In the genomic region with DNA sequence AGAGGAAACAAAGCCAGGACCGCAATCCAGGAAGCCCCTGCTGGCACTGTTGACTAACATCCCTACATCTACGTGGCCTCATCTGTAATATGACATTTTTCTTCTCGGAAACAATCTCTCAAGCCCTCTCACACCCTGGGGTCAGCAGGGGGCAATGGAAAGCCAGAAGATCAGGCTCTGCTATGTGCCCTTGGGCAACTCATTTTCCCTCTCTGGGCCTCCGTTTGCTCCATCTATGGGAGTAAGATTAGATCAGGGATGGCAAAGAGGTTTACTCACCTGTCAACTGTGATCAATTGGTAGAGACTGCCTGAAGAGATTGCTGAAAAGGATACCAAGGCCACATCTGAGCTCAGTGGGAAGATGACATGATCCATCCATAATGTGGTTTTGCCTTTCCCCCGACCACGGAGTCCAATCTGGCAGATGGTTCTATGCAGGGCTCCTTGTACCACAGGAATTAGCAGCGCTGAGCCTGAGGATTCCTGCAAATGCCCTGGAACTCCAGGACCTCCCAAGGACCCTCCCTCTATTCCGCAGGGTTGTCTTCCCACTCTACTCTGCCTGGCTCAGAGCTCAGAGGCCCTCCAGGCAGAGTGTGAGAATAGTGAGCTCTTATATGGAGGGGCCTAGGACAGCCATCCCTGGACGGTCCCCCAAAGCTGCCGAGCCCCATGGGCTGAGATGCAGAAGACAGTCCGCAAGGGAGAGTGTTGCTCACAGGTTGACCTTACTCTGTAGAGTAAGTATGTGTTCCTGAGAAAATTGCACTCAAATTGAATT, we compare ENCODE assay signal across 18 cellular contexts.
DNase-seq lines count a peak whose midpoint lies in the region; ATAC-seq and TF ChIP-seq lines count a peak whose summit lies in the region.
"Had no signal": no experiment of that assay in that cellular context is flagged by ENCODE, and none has a peak within 500 bp of the region (broad histone marks: within the 10 kb centered on the region; RNA-seq: fewer than 3 reads in every experiment).

No MANE protein-coding gene starts in this region.

- H4K20me1 ChIP-seq in smooth muscle cell (ENCODE audit: low read depth), result no peaks in the 10 kb centered on the region

- H3K4me2 ChIP-seq in trophoblast cell (ENCODE audit: low read length) (no peak overlapping the region), smooth muscle cell (no peak overlapping the region)

- no peak overlapping the region for H3K4me3 Mint-ChIP-seq in endodermal cell
- H3K4me3 Mint-ChIP-seq: B cell; CD4-positive, alpha-beta T cell had no signal

- no peak overlapping the region for H3K9ac ChIP-seq in endodermal cell (ENCODE audit: extremely low read depth, low read length, poor library complexity, severe bottlenecking)
- H3K9ac ChIP-seq in trophoblast cell (ENCODE audit: low read length), result no peak overlapping the region
- no peak overlapping the region for H3K9ac ChIP-seq in smooth muscle cell (ENCODE audit: low read depth)
- H3K9ac ChIP-seq: GM23248 had no signal

- no peaks in the 10 kb centered on the region for H3K79me1 ChIP-seq in trophoblast cell (ENCODE audit: low read length)

- H4K12ac ChIP-seq in trophoblast cell (ENCODE audit: low read depth, low read length), result no peak overlapping the region

- no peak overlapping the region for H2AK5ac ChIP-seq in trophoblast cell (ENCODE audit: low read length)

- H3K4me1 ChIP-seq in endodermal cell (ENCODE audit: control insufficient read depth, insufficient read depth, low read length) (no peaks in the 10 kb centered on the region), trophoblast cell (ENCODE audit: control insufficient read depth in 1 of 2, insufficient read depth in 2 of 2, low read length in 2 of 2) (peaks cover 6 to 8% of the 10 kb centered on the region in 2 experiments), aorta (ENCODE audit: control insufficient read depth in 1 of 2, insufficient read depth in 2 of 2, low read length in 2 of 2) (no peaks in the 10 kb centered on the region), smooth muscle cell (ENCODE audit: low read depth) (peaks cover 5% of the 10 kb centered on the region)

- H3F3A ChIP-seq in smooth muscle cell (ENCODE audit: low read depth), result no peaks in the 10 kb centered on the region

- H3K23ac ChIP-seq in trophoblast cell (ENCODE audit: low read length), result no peak overlapping the region

- intact Hi-C loops in aorta (cut with DNase I), result no loop called here

- H4K91ac ChIP-seq in trophoblast cell (ENCODE audit: low read depth, low read length), result no peak overlapping the region

- no peak overlapping the region for H3K18ac ChIP-seq in trophoblast cell (ENCODE audit: low read length)

- no peak overlapping the region for H4K8ac ChIP-seq in trophoblast cell (ENCODE audit: low read depth, low read length)

- peaks cover 8% of the 10 kb centered on the region for H3K27me3 Mint-ChIP-seq in endodermal cell (ENCODE audit: insufficient read depth)

- H3K4me3 ChIP-seq in endodermal cell (ENCODE audit: low read length), result no peak overlapping the region
- H3K4me3 ChIP-seq in trophoblast cell (ENCODE audit: low read depth, low read length), result no peak overlapping the region
- H3K4me3 ChIP-seq in aorta (ENCODE audit: low read length in 2 of 2), result no peak overlapping the region
- no peak overlapping the region for H3K4me3 ChIP-seq in smooth muscle cell
- H3K4me3 ChIP-seq: GM12878, GM23248 had no signal

- H3K27ac Mint-ChIP-seq in endodermal cell, result no peak overlapping the region
- H3K27ac Mint-ChIP-seq: B cell; CD4-positive, alpha-beta T cell had no signal

- H2BK12ac ChIP-seq in trophoblast cell (ENCODE audit: low read length), result no peak overlapping the region

- peak; percentile 15 for DNase-seq in NCI-H146 (lab: John Stamatoyannopoulos, UW)
- DNase-seq in NCI-H146 treated with DMSO at 0.1 percent for 48 hours (lab: John Stamatoyannopoulos, UW; ENCODE audit: unreplicated experiment), result no peak
- DNase-seq in endodermal cell, result peak; percentile 22
- DNase-seq in trophoblast cell, result peak; percentile 71 to 78
- DNase-seq in aorta, result no peak
- DNase-seq in smooth muscle cell (lab: John Stamatoyannopoulos, UW; ENCODE audit: unreplicated experiment), result no peak
- no peak for DNase-seq in GM19238 (ENCODE audit: insufficient read length, low spot score)
- DNase-seq: 8988T; C1 segment of cervical spinal cord; Calu3; CD4-positive, alpha-beta T cell; DMS 273 treated with DMSO at 0.1 percent for 48 hours; GM23248; H7 had no signal

- no peaks in the 10 kb centered on the region for H3K9me3 ChIP-seq in endodermal cell (ENCODE audit: control insufficient read depth, low read length)
- H3K9me3 ChIP-seq in trophoblast cell (ENCODE audit: insufficient read depth, low read depth, low read length), result no peaks in the 10 kb centered on the region
- H3K9me3 ChIP-seq in aorta (ENCODE audit: control insufficient read depth, low read length), result no peaks in the 10 kb centered on the region
- H3K9me3 ChIP-seq in smooth muscle cell (replicated peaks; ENCODE audit: low read depth), result no peaks in the 10 kb centered on the region

- no peak overlapping the region for H2BK5ac ChIP-seq in trophoblast cell (ENCODE audit: low read depth, low read length, poor library complexity)

- ATAC-seq in aorta (ENCODE audit: low FRiP score), result peak; percentile 26
- ATAC-seq in HG02623 (IDR thresholded peaks at IDR 0.05; ENCODE audit: unreplicated experiment), result no peak
- ATAC-seq: GM12878, HepG2 had no signal

- no peak overlapping the region for H2BK120ac ChIP-seq in trophoblast cell (ENCODE audit: insufficient read depth, low read length, poor library complexity)

- no peaks in the 10 kb centered on the region for H3K27me3 ChIP-seq in endodermal cell (ENCODE audit: control insufficient read depth, insufficient read depth, low read length, poor library complexity, severe bottlenecking)
- H3K27me3 ChIP-seq in trophoblast cell (ENCODE audit: insufficient read depth, low read length), result no peaks in the 10 kb centered on the region
- H3K27me3 ChIP-seq in aorta (ENCODE audit: control insufficient read depth in 1 of 2, insufficient read depth in 2 of 2, low read length in 1 of 2), result no peaks in the 10 kb centered on the region
- peaks cover 27% of the 10 kb centered on the region for H3K27me3 ChIP-seq in smooth muscle cell (ENCODE audit: low read depth)

- H3K79me2 ChIP-seq in trophoblast cell (ENCODE audit: control insufficient read depth, insufficient read depth, low read length, poor library complexity), result no peaks in the 10 kb centered on the region
- no peaks in the 10 kb centered on the region for H3K79me2 ChIP-seq in smooth muscle cell (ENCODE audit: low read depth)

- no peak overlapping the region for H3K4ac ChIP-seq in trophoblast cell (ENCODE audit: low read depth, low read length)

- H3K27ac ChIP-seq in endodermal cell (ENCODE audit: low read depth, low read length) (no peak overlapping the region), trophoblast cell (ENCODE audit: low read depth, low read length) (no peak overlapping the region), aorta (ENCODE audit: low read depth in 1 of 2, low read length in 2 of 2) (no peak overlapping the region), smooth muscle cell (ENCODE audit: low read depth) (no peak overlapping the region)
- H3K27ac ChIP-seq: GM23248 had no signal

- H3K4me1 Mint-ChIP-seq in endodermal cell, result peaks cover 6% of the 10 kb centered on the region
- H3K4me1 Mint-ChIP-seq: B cell had no signal

- H2AFZ ChIP-seq in trophoblast cell (ENCODE audit: insufficient read depth, low read length, poor library complexity) (no peak overlapping the region), smooth muscle cell (ENCODE audit: low read depth) (no peak overlapping the region)
- H2AFZ ChIP-seq: GM23248 had no signal

- 82 to 88% methylated on average over 9 to 11 of the region's 11 CpGs for WGBS in endodermal cell (ENCODE audit: insufficient coverage in 1 of 2, insufficient read length in 1 of 2), 2 experiments
- no CpG with 5 or more reads among the region's 11 CpGs for WGBS in trophoblast cell (ENCODE audit: extremely low coverage, insufficient coverage, insufficient read length)
- WGBS in aorta, 2 donors, result 84 to 89% methylated on average over 11 of the region's 11 CpGs
- WGBS in smooth muscle cell (ENCODE audit: low lambda C conversion rate), result 66% methylated on average over 11 of the region's 11 CpGs

- H3K36me3 ChIP-seq in endodermal cell (ENCODE audit: control insufficient read depth, insufficient read depth, low read length) (no peaks in the 10 kb centered on the region), trophoblast cell (ENCODE audit: control insufficient read depth in 1 of 2, insufficient read depth in 2 of 2, low read length in 2 of 2) (no peaks in the 10 kb centered on the region), aorta (ENCODE audit: control insufficient read depth in 1 of 2, insufficient read depth in 2 of 2, low read length in 1 of 2) (no peaks in the 10 kb centered on the region), smooth muscle cell (ENCODE audit: low read depth) (no peaks in the 10 kb centered on the region)

- TF ChIP-seq CTCF in endodermal cell (conservative IDR thresholded peaks at IDR 0.05) (no peak), smooth muscle cell (IDR thresholded peaks at IDR 0.05; ENCODE audit: borderline replicate concordance, insufficient read depth, poor library complexity, severe bottlenecking) (no peak)

- no peaks in the 10 kb centered on the region for H3K36me3 Mint-ChIP-seq in endodermal cell (ENCODE audit: low read depth)

- no peaks in the 10 kb centered on the region for H3K9me3 Mint-ChIP-seq in endodermal cell
- H3K9me3 Mint-ChIP-seq: CD4-positive, alpha-beta T cell had no signal

- H3K14ac ChIP-seq in trophoblast cell (ENCODE audit: low read length), result no peak overlapping the region

Comparison
In these comparisons a context has a peak if more than half of its experiments do, and no peak if none do; other contexts are left out.
1. DNase-seq: peak in NCI-H146 (single experiment), endodermal cell (single experiment) and trophoblast cell (2 of 2); none in NCI-H146 treated with DMSO at 0.1 percent for 48 hours (single experiment), aorta (0 of 2), smooth muscle cell (single experiment) and GM19238 (single experiment).